Comparison of ENCODE assay signal across 19 cellular contexts in genomic region chr6:163994566-163994965, GRCh38.
DNase-seq lines count a peak whose midpoint lies in the region; ATAC-seq, FAIRE-seq and TF ChIP-seq lines count a peak whose summit lies in the region.
"Had no signal": no experiment of that assay in that cellular context is flagged by ENCODE, and none has a peak within 500 bp of the region (broad histone marks: within the 10 kb centered on the region; RNA-seq: fewer than 3 reads in every experiment).

No MANE protein-coding gene starts in this region.

- no peaks in the 10 kb centered on the region for H3K27me3 ChIP-seq in astrocyte (ENCODE audit: insufficient read depth, low read length)
- H3K27me3 ChIP-seq in kidney epithelial cell (ENCODE audit: control insufficient read depth, insufficient read depth, low read length), result no peaks in the 10 kb centered on the region
- no peaks in the 10 kb centered on the region for H3K27me3 ChIP-seq in upper lobe of right lung
- H3K27me3 ChIP-seq: BLaER1 treated with 17β-estradiol and CSF1 and Interleukin-3, amounts not matched to agents 10 nM and 100 nM had no signal

- H3K4me3 ChIP-seq in astrocyte (ENCODE audit: insufficient read depth, low read depth, low read length) (no peak overlapping the region), kidney epithelial cell (ENCODE audit: low read depth, low read length) (no peak overlapping the region), upper lobe of right lung (no peak overlapping the region)
- H3K4me3 ChIP-seq: BLaER1 treated with 17β-estradiol and CSF1 and Interleukin-3, amounts not matched to agents 10 nM and 100 nM; GM23248 had no signal

- ATAC-seq in upper lobe of right lung, result no peak
- no peak for ATAC-seq in left cardiac atrium

- no peaks in the 10 kb centered on the region for H3K36me3 ChIP-seq in astrocyte (ENCODE audit: insufficient read depth, low read length)
- no peaks in the 10 kb centered on the region for H3K36me3 ChIP-seq in kidney epithelial cell (ENCODE audit: control insufficient read depth, insufficient read depth, low read length)
- H3K36me3 ChIP-seq in upper lobe of right lung, result no peaks in the 10 kb centered on the region
- H3K36me3 ChIP-seq: BLaER1 treated with 17β-estradiol and CSF1 and Interleukin-3, amounts not matched to agents 10 nM and 100 nM had no signal

- no peaks in the 10 kb centered on the region for H4K20me1 ChIP-seq in astrocyte (ENCODE audit: insufficient read depth, low read length)
- H4K20me1 ChIP-seq: BLaER1 treated with 17β-estradiol and CSF1 and Interleukin-3, amounts not matched to agents 10 nM and 100 nM had no signal

- TF ChIP-seq CTCF in astrocyte (IDR thresholded peaks at IDR 0.05; ENCODE audit: insufficient read depth, low read depth, low read length) (no peak), kidney epithelial cell (IDR thresholded peaks at IDR 0.05; ENCODE audit: insufficient read depth, low read length, poor library complexity, severe bottlenecking) (no peak), upper lobe of right lung (IDR thresholded peaks at IDR 0.05) (no peak)

- H3K27ac ChIP-seq in astrocyte (ENCODE audit: low read depth, low read length), result no peak overlapping the region
- no peak overlapping the region for H3K27ac ChIP-seq in upper lobe of right lung
- H3K27ac ChIP-seq: 22Rv1; BLaER1 treated with 17β-estradiol and CSF1 and Interleukin-3, amounts not matched to agents 10 nM and 100 nM; GM23248; HL-60 had no signal

- DNase-seq in A172 (ENCODE audit: low spot score) (peak; percentile 23), NCI-H524 treated with DMSO at 0.1 percent for 48 hours (lab: John Stamatoyannopoulos, UW) (peak; percentile 67), astrocyte (ENCODE audit: low read depth) (peak; percentile 22), kidney epithelial cell (ENCODE audit: low read depth) (peak; percentile 23), immature natural killer cell (no peak), upper lobe of right lung (no peak), left cardiac atrium (no peak)
- no peak for DNase-seq in effector CD8-positive, alpha-beta T cell (lab: John Stamatoyannopoulos, UW)
- DNase-seq: ACHN; CD4-positive, alpha-beta memory T cell; DMS79; EL; GM23248 had no signal

- H3K27me3 Mint-ChIP-seq in astrocyte (ENCODE audit: low read depth, unreplicated experiment) (no peaks in the 10 kb centered on the region), immature natural killer cell (ENCODE audit: low read depth in 3 of 3) (peaks cover 4 to 9% (median 4%) of the 10 kb centered on the region in 3 donors)

- H3K4me2 ChIP-seq in astrocyte (ENCODE audit: low read length), result no peak overlapping the region
- H3K4me2 ChIP-seq: BLaER1 treated with 17β-estradiol and CSF1 and Interleukin-3, amounts not matched to agents 10 nM and 100 nM had no signal

- no peak for FAIRE-seq in astrocyte (lab: Jason Lieb, UNC)
- FAIRE-seq: G401.6, GM12891, H54 had no signal

- no peak overlapping the region for H3K9ac ChIP-seq in astrocyte (ENCODE audit: low read length)
- H3K9ac ChIP-seq: BLaER1 treated with 17β-estradiol and CSF1 and Interleukin-3, amounts not matched to agents 10 nM and 100 nM; GM23248 had no signal

- H3K27ac Mint-ChIP-seq in astrocyte (ENCODE audit: unreplicated experiment) (peak overlapping the region; percentile 78), immature natural killer cell (no peak overlapping the region)
- H3K27ac Mint-ChIP-seq: CD4-positive, alpha-beta memory T cell had no signal

- no peaks in the 10 kb centered on the region for H3K79me2 ChIP-seq in astrocyte (ENCODE audit: insufficient read depth, low read length)

- H3K9me3 Mint-ChIP-seq in astrocyte (ENCODE audit: unreplicated experiment), result no peaks in the 10 kb centered on the region
- H3K9me3 Mint-ChIP-seq in immature natural killer cell, result no peaks in the 10 kb centered on the region
- H3K9me3 Mint-ChIP-seq: CD4-positive, alpha-beta memory T cell had no signal

- intact Hi-C loops in upper lobe of right lung (cut with DNase I) (no loop called here), left cardiac atrium (cut with DNase I) (no loop called here)

- H3K36me3 Mint-ChIP-seq in astrocyte (ENCODE audit: low read depth, unreplicated experiment) (no peaks in the 10 kb centered on the region), immature natural killer cell (peaks cover 0 to 3% (median 0%) of the 10 kb centered on the region in 3 donors)
- H3K36me3 Mint-ChIP-seq: CD4-positive, alpha-beta memory T cell had no signal

- H3K4me1 Mint-ChIP-seq in astrocyte (ENCODE audit: low read depth, unreplicated experiment), result peaks cover 46% of the 10 kb centered on the region
- no peaks in the 10 kb centered on the region for H3K4me1 Mint-ChIP-seq in immature natural killer cell
- H3K4me1 Mint-ChIP-seq: CD4-positive, alpha-beta memory T cell had no signal

- H2AFZ ChIP-seq in astrocyte (ENCODE audit: low read depth, low read length), result no peak overlapping the region
- H2AFZ ChIP-seq: GM23248 had no signal

- H3K4me3 Mint-ChIP-seq in astrocyte (ENCODE audit: unreplicated experiment) (no peak overlapping the region), immature natural killer cell (no peak overlapping the region)
- H3K4me3 Mint-ChIP-seq: CD4-positive, alpha-beta memory T cell had no signal

- H3K4me1 ChIP-seq in astrocyte (ENCODE audit: insufficient read depth, low read length) (peaks cover 4% of the 10 kb centered on the region), upper lobe of right lung (no peaks in the 10 kb centered on the region)
- H3K4me1 ChIP-seq: BLaER1 treated with 17β-estradiol and CSF1 and Interleukin-3, amounts not matched to agents 10 nM and 100 nM had no signal

- H3K9me3 ChIP-seq in astrocyte (ENCODE audit: insufficient read depth, low read depth, low read length) (no peaks in the 10 kb centered on the region), upper lobe of right lung (no peaks in the 10 kb centered on the region)
- H3K9me3 ChIP-seq: BLaER1 treated with 17β-estradiol and CSF1 and Interleukin-3, amounts not matched to agents 10 nM and 100 nM had no signal

Comparison
In these comparisons a context has a peak if more than half of its experiments do, and no peak if none do; other contexts are left out.
1. DNase-seq: peak in A172 (single experiment), NCI-H524 treated with DMSO at 0.1 percent for 48 hours (single experiment), astrocyte (single experiment) and kidney epithelial cell (single experiment); none in immature natural killer cell (0 of 3), effector CD8-positive, alpha-beta T cell (single experiment), upper lobe of right lung (single experiment) and left cardiac atrium (single experiment).